1 cellular context compared by ENCODE assay signal in the genomic region with DNA sequence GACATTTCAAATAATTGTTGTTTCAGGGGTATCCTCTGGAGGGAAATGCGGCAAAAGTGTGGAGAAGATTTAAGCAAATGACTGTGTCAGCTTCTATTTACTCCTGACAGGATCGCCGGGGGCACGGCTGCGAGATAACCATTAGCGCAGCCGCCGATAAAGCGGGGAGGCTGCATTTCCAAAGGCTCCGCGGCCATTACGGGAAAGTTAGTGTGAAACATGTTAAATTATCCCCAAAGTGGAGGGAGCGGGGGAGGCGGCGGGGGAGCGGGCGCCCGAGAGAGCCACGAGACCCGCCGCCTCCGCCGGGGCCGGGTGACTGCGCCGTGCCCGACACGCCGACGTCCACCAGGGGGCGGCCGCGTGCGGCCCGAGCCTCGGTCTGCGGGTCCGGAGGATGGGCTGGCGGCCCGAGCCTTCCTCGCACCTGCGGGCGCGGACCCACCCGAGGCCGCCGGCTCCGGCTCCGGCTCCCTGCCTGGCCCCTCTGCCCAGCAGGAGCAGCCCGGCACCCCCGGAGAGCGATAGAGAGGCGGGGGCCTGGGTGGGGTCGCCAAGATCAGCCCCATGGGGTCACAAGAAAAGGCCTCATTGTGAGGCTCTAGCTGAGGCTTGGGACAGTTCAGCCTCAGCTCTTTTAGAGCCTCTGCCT.
A peak's percentile ranks its signal among the peaks of the same experiment; 100 is the strongest.
TF ChIP-seq lines count a peak whose summit lies in the region.

No MANE protein-coding gene starts in this region.

TF ChIP-seq in HepG2, 621 proteins besides CTCF, POLR2A, EP300 and RAD21 (continued from another document and continues in another):
- TF ChIP-seq, protein P1, sequence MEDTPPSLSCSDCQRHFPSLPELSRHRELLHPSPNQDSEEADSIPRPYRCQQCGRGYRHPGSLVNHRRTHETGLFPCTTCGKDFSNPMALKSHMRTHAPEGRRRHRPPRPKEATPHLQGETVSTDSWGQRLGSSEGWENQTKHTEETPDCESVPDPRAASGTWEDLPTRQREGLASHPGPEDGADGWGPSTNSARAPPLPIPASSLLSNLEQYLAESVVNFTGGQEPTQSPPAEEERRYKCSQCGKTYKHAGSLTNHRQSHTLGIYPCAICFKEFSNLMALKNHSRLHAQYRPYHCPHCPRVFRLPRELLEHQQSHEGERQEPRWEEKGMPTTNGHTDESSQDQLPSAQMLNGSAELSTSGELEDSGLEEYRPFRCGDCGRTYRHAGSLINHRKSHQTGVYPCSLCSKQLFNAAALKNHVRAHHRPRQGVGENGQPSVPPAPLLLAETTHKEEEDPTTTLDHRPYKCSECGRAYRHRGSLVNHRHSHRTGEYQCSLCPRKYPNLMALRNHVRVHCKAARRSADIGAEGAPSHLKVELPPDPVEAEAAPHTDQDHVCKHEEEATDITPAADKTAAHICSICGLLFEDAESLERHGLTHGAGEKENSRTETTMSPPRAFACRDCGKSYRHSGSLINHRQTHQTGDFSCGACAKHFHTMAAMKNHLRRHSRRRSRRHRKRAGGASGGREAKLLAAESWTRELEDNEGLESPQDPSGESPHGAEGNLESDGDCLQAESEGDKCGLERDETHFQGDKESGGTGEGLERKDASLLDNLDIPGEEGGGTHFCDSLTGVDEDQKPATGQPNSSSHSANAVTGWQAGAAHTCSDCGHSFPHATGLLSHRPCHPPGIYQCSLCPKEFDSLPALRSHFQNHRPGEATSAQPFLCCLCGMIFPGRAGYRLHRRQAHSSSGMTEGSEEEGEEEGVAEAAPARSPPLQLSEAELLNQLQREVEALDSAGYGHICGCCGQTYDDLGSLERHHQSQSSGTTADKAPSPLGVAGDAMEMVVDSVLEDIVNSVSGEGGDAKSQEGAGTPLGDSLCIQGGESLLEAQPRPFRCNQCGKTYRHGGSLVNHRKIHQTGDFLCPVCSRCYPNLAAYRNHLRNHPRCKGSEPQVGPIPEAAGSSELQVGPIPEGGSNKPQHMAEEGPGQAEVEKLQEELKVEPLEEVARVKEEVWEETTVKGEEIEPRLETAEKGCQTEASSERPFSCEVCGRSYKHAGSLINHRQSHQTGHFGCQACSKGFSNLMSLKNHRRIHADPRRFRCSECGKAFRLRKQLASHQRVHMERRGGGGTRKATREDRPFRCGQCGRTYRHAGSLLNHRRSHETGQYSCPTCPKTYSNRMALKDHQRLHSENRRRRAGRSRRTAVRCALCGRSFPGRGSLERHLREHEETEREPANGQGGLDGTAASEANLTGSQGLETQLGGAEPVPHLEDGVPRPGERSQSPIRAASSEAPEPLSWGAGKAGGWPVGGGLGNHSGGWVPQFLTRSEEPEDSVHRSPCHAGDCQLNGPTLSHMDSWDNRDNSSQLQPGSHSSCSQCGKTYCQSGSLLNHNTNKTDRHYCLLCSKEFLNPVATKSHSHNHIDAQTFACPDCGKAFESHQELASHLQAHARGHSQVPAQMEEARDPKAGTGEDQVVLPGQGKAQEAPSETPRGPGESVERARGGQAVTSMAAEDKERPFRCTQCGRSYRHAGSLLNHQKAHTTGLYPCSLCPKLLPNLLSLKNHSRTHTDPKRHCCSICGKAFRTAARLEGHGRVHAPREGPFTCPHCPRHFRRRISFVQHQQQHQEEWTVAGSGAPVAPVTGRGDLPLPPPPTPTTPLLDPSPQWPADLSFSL (CRISPR knock-in tag; IDR thresholded peaks at IDR 0.05) = no peak
- TF ChIP-seq NCOA2 (CRISPR knock-in tag; IDR thresholded peaks at IDR 0.05) = no peak
- TF ChIP-seq HMG20B (CRISPR knock-in tag; conservative IDR thresholded peaks at IDR 0.05) = no peak
- no peak for TF ChIP-seq ZNF230 (CRISPR knock-in tag; IDR thresholded peaks at IDR 0.05)
- TF ChIP-seq STAG1 (CRISPR knock-in tag; IDR thresholded peaks at IDR 0.05) = peak; percentile 47
- TF ChIP-seq, protein P2, sequence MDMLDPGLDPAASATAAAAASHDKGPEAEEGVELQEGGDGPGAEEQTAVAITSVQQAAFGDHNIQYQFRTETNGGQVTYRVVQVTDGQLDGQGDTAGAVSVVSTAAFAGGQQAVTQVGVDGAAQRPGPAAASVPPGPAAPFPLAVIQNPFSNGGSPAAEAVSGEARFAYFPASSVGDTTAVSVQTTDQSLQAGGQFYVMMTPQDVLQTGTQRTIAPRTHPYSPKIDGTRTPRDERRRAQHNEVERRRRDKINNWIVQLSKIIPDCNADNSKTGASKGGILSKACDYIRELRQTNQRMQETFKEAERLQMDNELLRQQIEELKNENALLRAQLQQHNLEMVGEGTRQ (IDR thresholded peaks at IDR 0.05; ENCODE audit: low read depth, low read length) = no peak
- TF ChIP-seq, protein P2 (CRISPR knock-in tag; IDR thresholded peaks at IDR 0.05; ENCODE audit: borderline replicate concordance) = no peak
- TF ChIP-seq ZNF572 (CRISPR knock-in tag; IDR thresholded peaks at IDR 0.05) = no peak
- TF ChIP-seq SYNCRIP (IDR thresholded peaks at IDR 0.05; ENCODE audit: insufficient read depth, low read depth, low read length) = no peak
- no peak for TF ChIP-seq ZFP36 (IDR thresholded peaks at IDR 0.05; ENCODE audit: borderline replicate concordance, low read depth, low read length, partially characterized antibody)
- TF ChIP-seq ZNF20 (CRISPR knock-in tag; IDR thresholded peaks at IDR 0.05) = no peak
- TF ChIP-seq ZNF274 (CRISPR knock-in tag; IDR thresholded peaks at IDR 0.05) = no peak
- TF ChIP-seq MATR3 (CRISPR knock-in tag; IDR thresholded peaks at IDR 0.05) = no peak
- no peak for TF ChIP-seq ZBTB21 (CRISPR knock-in tag; IDR thresholded peaks at IDR 0.05)
- TF ChIP-seq PPARG (CRISPR knock-in tag; conservative IDR thresholded peaks at IDR 0.05) = no peak
- TF ChIP-seq, protein P3, sequence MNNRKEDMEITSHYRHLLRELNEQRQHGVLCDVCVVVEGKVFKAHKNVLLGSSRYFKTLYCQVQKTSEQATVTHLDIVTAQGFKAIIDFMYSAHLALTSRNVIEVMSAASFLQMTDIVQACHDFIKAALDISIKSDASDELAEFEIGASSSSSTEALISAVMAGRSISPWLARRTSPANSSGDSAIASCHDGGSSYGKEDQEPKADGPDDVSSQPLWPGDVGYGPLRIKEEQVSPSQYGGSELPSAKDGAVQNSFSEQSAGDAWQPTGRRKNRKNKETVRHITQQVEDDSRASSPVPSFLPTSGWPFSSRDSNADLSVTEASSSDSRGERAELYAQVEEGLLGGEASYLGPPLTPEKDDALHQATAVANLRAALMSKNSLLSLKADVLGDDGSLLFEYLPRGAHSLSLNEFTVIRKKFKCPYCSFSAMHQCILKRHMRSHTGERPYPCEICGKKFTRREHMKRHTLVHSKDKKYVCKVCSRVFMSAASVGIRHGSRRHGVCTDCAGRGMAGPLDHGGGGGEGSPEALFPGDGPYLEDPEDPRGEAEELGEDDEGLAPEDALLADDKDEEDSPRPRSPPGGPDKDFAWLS (CRISPR knock-in tag; IDR thresholded peaks at IDR 0.05; ENCODE audit: borderline replicate concordance) = no peak
- TF ChIP-seq ZNF326 (CRISPR knock-in tag; IDR thresholded peaks at IDR 0.05; ENCODE audit: borderline replicate concordance) = no peak
- TF ChIP-seq, protein P4, sequence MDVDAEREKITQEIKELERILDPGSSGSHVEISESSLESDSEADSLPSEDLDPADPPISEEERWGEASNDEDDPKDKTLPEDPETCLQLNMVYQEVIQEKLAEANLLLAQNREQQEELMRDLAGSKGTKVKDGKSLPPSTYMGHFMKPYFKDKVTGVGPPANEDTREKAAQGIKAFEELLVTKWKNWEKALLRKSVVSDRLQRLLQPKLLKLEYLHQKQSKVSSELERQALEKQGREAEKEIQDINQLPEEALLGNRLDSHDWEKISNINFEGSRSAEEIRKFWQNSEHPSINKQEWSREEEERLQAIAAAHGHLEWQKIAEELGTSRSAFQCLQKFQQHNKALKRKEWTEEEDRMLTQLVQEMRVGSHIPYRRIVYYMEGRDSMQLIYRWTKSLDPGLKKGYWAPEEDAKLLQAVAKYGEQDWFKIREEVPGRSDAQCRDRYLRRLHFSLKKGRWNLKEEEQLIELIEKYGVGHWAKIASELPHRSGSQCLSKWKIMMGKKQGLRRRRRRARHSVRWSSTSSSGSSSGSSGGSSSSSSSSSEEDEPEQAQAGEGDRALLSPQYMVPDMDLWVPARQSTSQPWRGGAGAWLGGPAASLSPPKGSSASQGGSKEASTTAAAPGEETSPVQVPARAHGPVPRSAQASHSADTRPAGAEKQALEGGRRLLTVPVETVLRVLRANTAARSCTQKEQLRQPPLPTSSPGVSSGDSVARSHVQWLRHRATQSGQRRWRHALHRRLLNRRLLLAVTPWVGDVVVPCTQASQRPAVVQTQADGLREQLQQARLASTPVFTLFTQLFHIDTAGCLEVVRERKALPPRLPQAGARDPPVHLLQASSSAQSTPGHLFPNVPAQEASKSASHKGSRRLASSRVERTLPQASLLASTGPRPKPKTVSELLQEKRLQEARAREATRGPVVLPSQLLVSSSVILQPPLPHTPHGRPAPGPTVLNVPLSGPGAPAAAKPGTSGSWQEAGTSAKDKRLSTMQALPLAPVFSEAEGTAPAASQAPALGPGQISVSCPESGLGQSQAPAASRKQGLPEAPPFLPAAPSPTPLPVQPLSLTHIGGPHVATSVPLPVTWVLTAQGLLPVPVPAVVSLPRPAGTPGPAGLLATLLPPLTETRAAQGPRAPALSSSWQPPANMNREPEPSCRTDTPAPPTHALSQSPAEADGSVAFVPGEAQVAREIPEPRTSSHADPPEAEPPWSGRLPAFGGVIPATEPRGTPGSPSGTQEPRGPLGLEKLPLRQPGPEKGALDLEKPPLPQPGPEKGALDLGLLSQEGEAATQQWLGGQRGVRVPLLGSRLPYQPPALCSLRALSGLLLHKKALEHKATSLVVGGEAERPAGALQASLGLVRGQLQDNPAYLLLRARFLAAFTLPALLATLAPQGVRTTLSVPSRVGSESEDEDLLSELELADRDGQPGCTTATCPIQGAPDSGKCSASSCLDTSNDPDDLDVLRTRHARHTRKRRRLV (CRISPR knock-in tag; IDR thresholded peaks at IDR 0.05) = no peak
- TF ChIP-seq ZNF629 (CRISPR knock-in tag; conservative IDR thresholded peaks at IDR 0.05) = peak; percentile 99
- no peak for TF ChIP-seq KLF11 (CRISPR knock-in tag; IDR thresholded peaks at IDR 0.05)
- TF ChIP-seq ZNF354B (CRISPR knock-in tag; IDR thresholded peaks at IDR 0.05) = no peak
- no peak for TF ChIP-seq CAMTA2 (CRISPR knock-in tag; IDR thresholded peaks at IDR 0.05; ENCODE audit: borderline replicate concordance)
- TF ChIP-seq U2AF1 (optimal IDR thresholded peaks at IDR 0.05; ENCODE audit: low read depth, low read length) = no peak
- TF ChIP-seq ZNF12 (CRISPR knock-in tag; IDR thresholded peaks at IDR 0.05) = no peak
- TF ChIP-seq, protein P5, sequence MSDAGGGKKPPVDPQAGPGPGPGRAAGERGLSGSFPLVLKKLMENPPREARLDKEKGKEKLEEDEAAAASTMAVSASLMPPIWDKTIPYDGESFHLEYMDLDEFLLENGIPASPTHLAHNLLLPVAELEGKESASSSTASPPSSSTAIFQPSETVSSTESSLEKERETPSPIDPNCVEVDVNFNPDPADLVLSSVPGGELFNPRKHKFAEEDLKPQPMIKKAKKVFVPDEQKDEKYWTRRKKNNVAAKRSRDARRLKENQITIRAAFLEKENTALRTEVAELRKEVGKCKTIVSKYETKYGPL (CRISPR knock-in tag; IDR thresholded peaks at IDR 0.05) = no peak
- no peak for TF ChIP-seq GLI4 (CRISPR knock-in tag; IDR thresholded peaks at IDR 0.05; ENCODE audit: borderline replicate concordance)
- TF ChIP-seq EEA1 (CRISPR knock-in tag; IDR thresholded peaks at IDR 0.05; ENCODE audit: borderline replicate concordance) = no peak
- TF ChIP-seq REPIN1 (CRISPR knock-in tag; IDR thresholded peaks at IDR 0.05; ENCODE audit: borderline replicate concordance, low read depth) = no peak
- TF ChIP-seq MTA1 (CRISPR knock-in tag; IDR thresholded peaks at IDR 0.05; ENCODE audit: borderline replicate concordance) = no peak
- TF ChIP-seq JUNB (CRISPR knock-in tag; IDR thresholded peaks at IDR 0.05; ENCODE audit: borderline replicate concordance) = no peak
- TF ChIP-seq XRCC5 (optimal IDR thresholded peaks at IDR 0.05; ENCODE audit: low read length) = peak; percentile 54
- TF ChIP-seq ADNP (CRISPR knock-in tag; IDR thresholded peaks at IDR 0.05) = peak; percentile 96
- TF ChIP-seq, protein P6, sequence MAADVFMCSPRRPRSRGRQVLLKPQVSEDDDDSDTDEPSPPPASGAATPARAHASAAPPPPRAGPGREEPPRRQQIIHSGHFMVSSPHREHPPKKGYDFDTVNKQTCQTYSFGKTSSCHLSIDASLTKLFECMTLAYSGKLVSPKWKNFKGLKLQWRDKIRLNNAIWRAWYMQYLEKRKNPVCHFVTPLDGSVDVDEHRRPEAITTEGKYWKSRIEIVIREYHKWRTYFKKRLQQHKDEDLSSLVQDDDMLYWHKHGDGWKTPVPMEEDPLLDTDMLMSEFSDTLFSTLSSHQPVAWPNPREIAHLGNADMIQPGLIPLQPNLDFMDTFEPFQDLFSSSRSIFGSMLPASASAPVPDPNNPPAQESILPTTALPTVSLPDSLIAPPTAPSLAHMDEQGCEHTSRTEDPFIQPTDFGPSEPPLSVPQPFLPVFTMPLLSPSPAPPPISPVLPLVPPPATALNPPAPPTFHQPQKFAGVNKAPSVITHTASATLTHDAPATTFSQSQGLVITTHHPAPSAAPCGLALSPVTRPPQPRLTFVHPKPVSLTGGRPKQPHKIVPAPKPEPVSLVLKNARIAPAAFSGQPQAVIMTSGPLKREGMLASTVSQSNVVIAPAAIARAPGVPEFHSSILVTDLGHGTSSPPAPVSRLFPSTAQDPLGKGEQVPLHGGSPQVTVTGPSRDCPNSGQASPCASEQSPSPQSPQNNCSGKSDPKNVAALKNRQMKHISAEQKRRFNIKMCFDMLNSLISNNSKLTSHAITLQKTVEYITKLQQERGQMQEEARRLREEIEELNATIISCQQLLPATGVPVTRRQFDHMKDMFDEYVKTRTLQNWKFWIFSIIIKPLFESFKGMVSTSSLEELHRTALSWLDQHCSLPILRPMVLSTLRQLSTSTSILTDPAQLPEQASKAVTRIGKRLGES (CRISPR knock-in tag; IDR thresholded peaks at IDR 0.05; ENCODE audit: borderline replicate concordance) = no peak
- TF ChIP-seq ZNF678 (CRISPR knock-in tag; IDR thresholded peaks at IDR 0.05) = no peak
- TF ChIP-seq ZNF335 (CRISPR knock-in tag; IDR thresholded peaks at IDR 0.05) = no peak
- TF ChIP-seq ZSCAN20 (CRISPR knock-in tag; IDR thresholded peaks at IDR 0.05; ENCODE audit: borderline replicate concordance) = 0 out of 2 replicates have a peak, but pooled peaks have one; percentile 31
- TF ChIP-seq ZSCAN9 (CRISPR knock-in tag; IDR thresholded peaks at IDR 0.05; ENCODE audit: borderline replicate concordance) = no peak
- TF ChIP-seq, protein P7, sequence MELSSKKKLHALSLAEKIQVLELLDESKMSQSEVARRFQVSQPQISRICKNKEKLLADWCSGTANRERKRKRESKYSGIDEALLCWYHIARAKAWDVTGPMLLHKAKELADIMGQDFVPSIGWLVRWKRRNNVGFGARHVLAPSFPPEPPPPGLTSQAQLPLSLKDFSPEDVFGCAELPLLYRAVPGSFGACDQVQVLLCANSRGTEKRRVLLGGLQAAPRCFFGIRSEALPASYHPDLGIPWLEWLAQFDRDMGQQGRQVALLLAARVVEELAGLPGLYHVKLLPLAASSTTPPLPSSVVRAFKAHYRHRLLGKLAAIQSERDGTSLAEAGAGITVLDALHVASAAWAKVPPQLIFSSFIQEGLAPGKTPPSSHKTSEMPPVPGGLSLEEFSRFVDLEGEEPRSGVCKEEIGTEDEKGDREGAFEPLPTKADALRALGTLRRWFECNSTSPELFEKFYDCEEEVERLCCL (CRISPR knock-in tag; IDR thresholded peaks at IDR 0.05; ENCODE audit: borderline replicate concordance) = no peak
- TF ChIP-seq ZNF562 (CRISPR knock-in tag; IDR thresholded peaks at IDR 0.05; ENCODE audit: borderline replicate concordance) = no peak
- no peak for TF ChIP-seq ZNF292 (CRISPR knock-in tag; IDR thresholded peaks at IDR 0.05; ENCODE audit: borderline replicate concordance, low read depth)
- no peak for TF ChIP-seq ZNF558 (CRISPR knock-in tag; IDR thresholded peaks at IDR 0.05; ENCODE audit: borderline replicate concordance)
